ENCODE assay signal across 1 cellular context in genomic region chr9:137494104-137494544, GRCh38.
TF ChIP-seq lines count a peak whose summit lies in the region.

No MANE protein-coding gene starts in this region.

TF ChIP-seq in K562, 482 proteins besides CTCF, POLR2A, EP300 and RAD21 (continued from another document and continues in another):
- TF ChIP-seq ZNF407 (IDR thresholded peaks at IDR 0.05; ENCODE audit: low read depth) (no peak), ZNF551 (CRISPR knock-in tag; IDR thresholded peaks at IDR 0.05) (no peak), TFAP4 (CRISPR knock-in tag; IDR thresholded peaks at IDR 0.05; ENCODE audit: borderline replicate concordance) (peak; percentile 90), HEY1 (CRISPR knock-in tag; IDR thresholded peaks at IDR 0.05; ENCODE audit: borderline replicate concordance) (no peak), ZNF655 (CRISPR knock-in tag; IDR thresholded peaks at IDR 0.05) (no peak), E2F4 (CRISPR knock-in tag; IDR thresholded peaks at IDR 0.05; ENCODE audit: low read depth) (no peak), ZNF184 (CRISPR knock-in tag; IDR thresholded peaks at IDR 0.05) (no peak), NFIC (IDR thresholded peaks at IDR 0.05) (peak; percentile 41), YY1 (IDR thresholded peaks at IDR 0.05; ENCODE audit: borderline replicate concordance in 1 of 3, control insufficient read depth in 1 of 3, extremely low read depth in 1 of 3, insufficient read depth in 3 of 3, insufficient read length in 1 of 3, insufficient replicate concordance in 2 of 3, low read depth in 1 of 3, low read length in 2 of 3) (peak in 1 of 3 experiments; percentile 20), TARDBP (IDR thresholded peaks at IDR 0.05) (no peak), DACH1 (IDR thresholded peaks at IDR 0.05; ENCODE audit: partially characterized antibody) (peak; percentile 27), LARP7 (IDR thresholded peaks at IDR 0.05) (no peak), ZFP36 (IDR thresholded peaks at IDR 0.05; ENCODE audit: low read depth, low read length, partially characterized antibody) (no peak), POLR2G (IDR thresholded peaks at IDR 0.05; ENCODE audit: low read depth, low read length) (peak; percentile 39; the same call in 1 of the 2 replicates), ZNF24 (IDR thresholded peaks at IDR 0.05) (no peak), USF2 (CRISPR knock-in tag; IDR thresholded peaks at IDR 0.05) (no peak), FOXA3 (CRISPR knock-in tag; conservative IDR thresholded peaks at IDR 0.05 in 1 of 2, IDR thresholded peaks at IDR 0.05 in 1 of 2) (no peak), CHD4 (IDR thresholded peaks at IDR 0.05; ENCODE audit: insufficient read depth, insufficient replicate concordance, low read depth, low read length, poor library complexity, severe bottlenecking) (no peak), DNMT1 (IDR thresholded peaks at IDR 0.05) (no peak), ZNF518B (CRISPR knock-in tag; IDR thresholded peaks at IDR 0.05) (no peak), RERE (CRISPR knock-in tag; IDR thresholded peaks at IDR 0.05; ENCODE audit: borderline replicate concordance) (no peak), FOXK2 (conservative IDR thresholded peaks at IDR 0.05 in 1 of 2, IDR thresholded peaks at IDR 0.05 in 1 of 2; ENCODE audit: low read depth in 2 of 2) (no peak), E2F1 (CRISPR knock-in tag; IDR thresholded peaks at IDR 0.05) (no peak), UBTF (IDR thresholded peaks at IDR 0.05; ENCODE audit: borderline replicate concordance in 1 of 2, low read depth in 2 of 2, low read length in 2 of 2) (peak in 1 of 2 experiments; percentile 77; a peak in 1 of 4 replicates), ZNF134 (CRISPR knock-in tag; conservative IDR thresholded peaks at IDR 0.05) (no peak), WHSC1 (IDR thresholded peaks at IDR 0.05; ENCODE audit: low read length) (no peak), FOS (IDR thresholded peaks at IDR 0.05; ENCODE audit: extremely low read depth, insufficient read length) (no peak)
